Comparison of ENCODE assay signal across 17 cellular contexts in the genomic region with DNA sequence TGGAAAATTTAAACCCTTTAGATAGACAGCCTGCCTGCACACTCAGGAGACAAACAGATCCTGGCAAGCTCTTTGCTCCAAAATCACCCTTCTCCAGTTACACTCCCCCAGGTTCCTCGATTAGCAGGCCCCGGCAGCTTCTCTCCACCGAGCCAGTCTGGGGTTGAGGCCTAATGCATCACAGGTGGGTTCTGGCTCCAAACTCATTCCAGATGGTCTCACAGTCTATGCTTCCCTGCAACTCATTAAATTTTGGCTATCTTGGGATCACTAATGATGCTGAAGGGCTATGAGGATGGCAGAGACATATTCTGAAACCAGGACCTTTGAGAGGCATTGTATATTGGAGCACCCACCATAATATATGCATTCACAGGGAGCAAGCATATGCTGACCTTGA.
"Had no signal": no experiment of that assay in that cellular context is flagged by ENCODE, and none has a peak within 500 bp of the region (broad histone marks: within the 10 kb centered on the region; RNA-seq: fewer than 3 reads in every experiment).

No MANE protein-coding gene starts in this region.

- H3K27me3 ChIP-seq: pancreas, sigmoid colon, stomach, testis, upper lobe of left lung had no signal

- H3K9me3 ChIP-seq: sigmoid colon, testis, upper lobe of left lung had no signal

- H3K4me1 ChIP-seq: esophagus squamous epithelium, sigmoid colon, stomach, testis, upper lobe of left lung had no signal

- H3K4me3 ChIP-seq: esophagus squamous epithelium, pancreas, sigmoid colon, stomach, testis, upper lobe of left lung had no signal

- DNase-seq: activated B cell treated with CpG ODN at 0.5 μM for 24 hours; activated CD8-positive, alpha-beta memory T cell treated with anti-CD3 and anti-CD28 coated beads, Interleukin-2, amount 50 U/mL, for 48 hours; activated gamma-delta T cell treated with Interleukin-2 at 50 U/mL for 16 hours; activated T-cell treated with anti-CD3 and anti-CD28 coated beads, Interleukin-2, amount 50 U/mL, for 72 hours; amygdala; central memory CD4-positive, alpha-beta T cell; effector CD8-positive, alpha-beta T cell; esophagus squamous epithelium; left colon; midbrain; pancreas; sigmoid colon; stimulated activated CD4-positive, alpha-beta T cell treated with anti-CD3 and anti-CD28 coated beads, Interleukin-2, amount 100 ng/mL, for 24 hours; stomach; T-helper 2 cell; testis; upper lobe of left lung had no signal

- H3K36me3 ChIP-seq: esophagus squamous epithelium, pancreas, sigmoid colon, stomach, upper lobe of left lung had no signal

- H3K27ac ChIP-seq: esophagus squamous epithelium, sigmoid colon, stomach, testis, upper lobe of left lung had no signal

- ATAC-seq: activated T-cell treated with anti-CD3 and anti-CD28 coated beads, Interleukin-2, amount 50 U/mL, for 72 hours; left colon; pancreas had no signal
